In genomic region chr6:32127717-32128592, GRCh38 we compare ENCODE assay signal across 8 cellular contexts. TPM values are rescaled to one million over a fixed set of nuclear protein-coding genes. Genes with fewer than 3 reads are reported as not detected.
DNase-seq lines count a peak whose midpoint lies in the region; ATAC-seq, FAIRE-seq and TF ChIP-seq lines count a peak whose summit lies in the region.

ATF6B (minus strand) TSS chr6:32128246; CDS start chr6:32128207, 39 bp downstream.

- peaks cover 0 to 12% of the 10 kb centered on the region in 2 experiments; a peak in 1 of 4 replicates for H3K79me2 ChIP-seq in H1 (ENCODE audit: control insufficient read depth in 1 of 2, insufficient read depth in 2 of 2, low read length in 2 of 2)

- peak within 1 kb of the TSS; percentile 50 for H3K56ac ChIP-seq in H1 (replicated peaks; ENCODE audit: insufficient read length, low read depth, low read length)

- 1% methylated on average over 43 of the region's 44 CpGs; no CpG with 5 or more reads in 1 of the 2 experiments for WGBS in H1 (ENCODE audit: extremely low coverage in 1 of 2, insufficient coverage in 1 of 2, insufficient read length in 1 of 2, insufficient replicate concordance in 2 of 2, low coverage in 1 of 2, low lambda C conversion rate in 2 of 2, missing lambda C conversion rate in 1 of 2), 2 experiments

- TF ChIP-seq RAD21 in H1 (IDR thresholded peaks at IDR 0.05 in 1 of 2, conservative IDR thresholded peaks at IDR 0.05 in 1 of 2; ENCODE audit: low read depth in 2 of 2, low read length in 2 of 2): no peak

- peak; percentile 100 for DNase-seq in COLO829 (ENCODE audit: low spot score)
- DNase-seq in HTR-8/SVneo (ENCODE audit: insufficient read length, low spot score): peak; percentile 100
- peak; percentile 99 for DNase-seq in NOMO-1 treated with dmso at 0.1 percent for 144 hours (lab: John Stamatoyannopoulos, UW; ENCODE audit: unreplicated experiment)
- peak; percentile 65 to 86 (median 82) for DNase-seq in activated CD8-positive, alpha-beta memory T cell treated with anti-CD3 and anti-CD28 coated beads for 48 hours (ENCODE audit: low read depth in 2 of 3, low spot score in 2 of 3)
- DNase-seq in H1 (ENCODE audit: low read depth in 1 of 2, low spot score in 2 of 2): peak; percentile 91 to 96
- DNase-seq in memory B cell (ENCODE audit: low spot score in 2 of 2): peak; percentile 78 to 91
- peak; percentile 97 for DNase-seq in stimulated activated CD8-positive, alpha-beta memory T cell treated with anti-CD3 and anti-CD28 coated beads, Interleukin-12 subunit alpha, Interleukin-12 subunit beta, amount 100 ng/mL, for 24 hours (ENCODE audit: extremely low read depth)

- no peak for TF ChIP-seq EP300 in H1 (IDR thresholded peaks at IDR 0.05; ENCODE audit: borderline replicate concordance in 1 of 2, low read depth in 2 of 2, low read length in 2 of 2)

- peak within 1 kb of the TSS; percentile 92; the same call in 1 of the 2 replicates for H4K8ac ChIP-seq in H1 (ENCODE audit: extremely low read depth, insufficient read depth, low read length)

- peak within 1 kb of the TSS; percentile 55 for H2BK12ac ChIP-seq in H1 (ENCODE audit: low read depth, low read length)

- peak within 1 kb of the TSS; percentile 63 for H4K91ac ChIP-seq in H1 (replicated peaks; ENCODE audit: insufficient read length, low read length)

- no peak within 1 kb of the TSS for H3K14ac ChIP-seq in H1 (ENCODE audit: insufficient read length)

- H3K4me3 Mint-ChIP-seq in memory B cell: peak within 1 kb of the TSS; percentile 99

- H3K4me2 ChIP-seq in H1 (ENCODE audit: insufficient read depth in 1 of 2, low read depth in 2 of 2, low read length in 2 of 2): peak within 1 kb of the TSS; percentile 82 to 98

- H3K4ac ChIP-seq in H1 (replicated peaks; ENCODE audit: insufficient read length, low read depth, low read length): peak within 1 kb of the TSS; percentile 22

- H3K27me3 Mint-ChIP-seq in memory B cell: no peaks in the 10 kb centered on the region

- H3K36me3 ChIP-seq in H1 (ENCODE audit: control insufficient read depth in 2 of 4, insufficient read depth in 4 of 4, low read length in 3 of 4): peaks cover 0 to 10% (median 4%) of the 10 kb centered on the region in 4 experiments; a peak in 4 of 8 replicates

- peak within 1 kb of the TSS; percentile 78; the same call in 1 of the 2 replicates for H2AFZ ChIP-seq in H1 (ENCODE audit: low read length)

- H3K4me1 Mint-ChIP-seq in memory B cell: peaks cover 32% of the 10 kb centered on the region

- peak; percentile 52 to 86; a peak in 2 of 3 replicates for TF ChIP-seq POLR2A in H1 (IDR thresholded peaks at IDR 0.05; ENCODE audit: control extremely low read depth in 1 of 2, low read depth in 2 of 2, low read length in 2 of 2)

- peak within 1 kb of the TSS; percentile 83; the same call in 1 of the 2 replicates for H2BK15ac ChIP-seq in H1 (ENCODE audit: low read length)

- H2BK120ac ChIP-seq in H1 (replicated peaks; ENCODE audit: low read depth, low read length): no peak within 1 kb of the TSS

- H3K9me3 ChIP-seq in H1 (ENCODE audit: insufficient read depth in 2 of 2, low read depth in 1 of 2, low read length in 1 of 2): no peaks in the 10 kb centered on the region

- peaks cover 2% of the 10 kb centered on the region; the same call in 1 of the 2 replicates for H3K79me1 ChIP-seq in H1 (ENCODE audit: low read depth, low read length)

- no peak within 1 kb of the TSS; the same call in 1 of the 2 replicates for H3K18ac ChIP-seq in H1 (ENCODE audit: extremely low read depth, low read length)

- peak within 1 kb of the TSS; percentile 97 for H3K27ac Mint-ChIP-seq in memory B cell

- TF ChIP-seq CTCF in H1 (IDR thresholded peaks at IDR 0.05; ENCODE audit: control extremely low read depth in 1 of 3, insufficient read depth in 1 of 3, low read depth in 1 of 3, low read length in 3 of 3): no peak

- H3K23ac ChIP-seq in H1 (ENCODE audit: insufficient read length): no peak within 1 kb of the TSS

- POLR2A ChIA-PET in H1 (lab: Charles Lee; ENCODE audit: partially characterized antibody): interaction anchor here (0.7 to 6.5 kb wide), 22 partner anchors 9 to 844 kb away, joined by 3 to 70 read pairs (median 4); partner anchors contain the start of genes AGPAT1, EGFL8, MSH5 and PRRT1

- peak within 1 kb of the TSS; percentile 88 for H4K5ac ChIP-seq in H1 (ENCODE audit: insufficient read length, low read depth, low read length)

- peak within 1 kb of the TSS; percentile 95 to 100 (median 99) for H3K4me3 ChIP-seq in H1 (ENCODE audit: extremely low read depth in 1 of 4, insufficient read depth in 2 of 4, low read depth in 3 of 4, low read length in 4 of 4)

- H3K27me3 ChIP-seq in H1 (replicated peaks in 1 of 4; ENCODE audit: control insufficient read depth in 3 of 4, extremely low read depth in 1 of 4, insufficient read depth in 3 of 4, low read length in 3 of 4): no peaks in the 10 kb centered on the region

- peaks cover 5% of the 10 kb centered on the region for H3K23me2 ChIP-seq in H1 (ENCODE audit: low read depth, low read length)

- no peaks in the 10 kb centered on the region for H4K20me1 ChIP-seq in H1 (replicated peaks in 1 of 2; ENCODE audit: control insufficient read depth in 1 of 2, insufficient read depth in 2 of 2, low read length in 2 of 2)

- peaks cover 3 to 19% (median 8%) of the 10 kb centered on the region in 4 experiments; a peak in 6 of 7 replicates for H3K4me1 ChIP-seq in H1 (replicated peaks in 1 of 4; ENCODE audit: control insufficient read depth in 3 of 4, insufficient read depth in 4 of 4, low read length in 3 of 4)

- peak within 1 kb of the TSS; percentile 89 for H2BK5ac ChIP-seq in H1 (ENCODE audit: low read depth, low read length)

- H2BK20ac ChIP-seq in H1 (ENCODE audit: low read length): no peak within 1 kb of the TSS

- FAIRE-seq in HTR-8/SVneo (lab: Jason Lieb, UNC) (peak; percentile 86), H1 (lab: Jason Lieb, UNC) (peak; percentile 36)

- ATAC-seq in GM21367 (IDR thresholded peaks at IDR 0.05; ENCODE audit: unreplicated experiment): peak; percentile 81
- peak; percentile 91 for ATAC-seq in memory B cell (ENCODE audit: low read depth)

- H3K36me3 Mint-ChIP-seq in memory B cell: peaks cover 18% of the 10 kb centered on the region

- H2AK5ac ChIP-seq in H1 (ENCODE audit: low read depth, low read length): no peak within 1 kb of the TSS

- peak within 1 kb of the TSS; percentile 65 to 97 (median 96) for H3K9ac ChIP-seq in H1 (replicated peaks in 1 of 4; ENCODE audit: extremely low read depth in 1 of 4, low read depth in 3 of 4, low read length in 3 of 4)

- CTCF ChIA-PET in H1 (lab: Charles Lee; ENCODE audit: partially characterized antibody): interaction anchor here (1.0 to 5.6 kb wide), 10 partner anchors 10 to 61 kb away, joined by 3 to 76 read pairs (median 6); partner anchors contain the start of gene PRRT1

- peak within 1 kb of the TSS; percentile 98 for H3K27ac ChIP-seq in H1 (ENCODE audit: low read depth, low read length)

- H3K9me3 Mint-ChIP-seq in memory B cell: no peaks in the 10 kb centered on the region

TF ChIP-seq in H1, 55 proteins besides CTCF, POLR2A, EP300 and RAD21 (continues in another document):
- TF ChIP-seq SIRT6 (IDR thresholded peaks at IDR 0.05; ENCODE audit: low read length) (no peak), SUZ12 (IDR thresholded peaks at IDR 0.05; ENCODE audit: low read length) (no peak), SIN3A (conservative IDR thresholded peaks at IDR 0.05 in 1 of 2, IDR thresholded peaks at IDR 0.05 in 1 of 2; ENCODE audit: low read depth in 1 of 2, low read length in 2 of 2) (peak in 1 of 2 experiments; percentile 73; a peak in 2 of 4 replicates), RXRA (IDR thresholded peaks at IDR 0.05; ENCODE audit: insufficient read depth, low read depth, low read length) (no peak), RFX5 (IDR thresholded peaks at IDR 0.05; ENCODE audit: borderline replicate concordance, low read depth, low read length) (0 out of 2 replicates have a peak, but pooled peaks have one; percentile 37), CHD2 (IDR thresholded peaks at IDR 0.05; ENCODE audit: low read length) (peak; percentile 73), TCF12 (IDR thresholded peaks at IDR 0.05; ENCODE audit: low read depth, low read length) (no peak), MAFK (IDR thresholded peaks at IDR 0.05; ENCODE audit: low read depth, low read length) (peak; percentile 12; the same call in 1 of the 2 replicates), SP2 (IDR thresholded peaks at IDR 0.05; ENCODE audit: low read length) (no peak; the same call in 1 of the 2 replicates), NRF1 (IDR thresholded peaks at IDR 0.05; ENCODE audit: low read depth, low read length) (peak; percentile 75), POLR2AphosphoS5 (IDR thresholded peaks at IDR 0.05; ENCODE audit: low read depth, low read length) (peak; percentile 76), EGR1 (IDR thresholded peaks at IDR 0.05; ENCODE audit: borderline replicate concordance, low read depth, low read length) (no peak), KDM5A (IDR thresholded peaks at IDR 0.05; ENCODE audit: low read length) (peak; percentile 87), RBBP5 (IDR thresholded peaks at IDR 0.05; ENCODE audit: borderline replicate concordance, low read depth, low read length) (no peak)

RNA-seq across cellular contexts. Expression of gene ATF6B, which starts in this region (rescaled TPM):
- 36.2 and 38.1 TPM in 2 replicates for total RNA-seq in H1 (2021; fragmentation: NEBNext Ultra II Directional; extraction: Animal tissue kit (Norgen Biotek cat#: 25700))
- polyA plus RNA-seq in H1 (2011; rRNA removed): 42.2 and 66.3 TPM in 2 replicates
- 37.2 TPM for polyA plus RNA-seq in H1 (2011; cell fraction: cytosol; rRNA removed)
- polyA plus RNA-seq in H1 (2011; cell fraction: nucleus; rRNA removed): 118 TPM
- polyA plus RNA-seq in H1 (2012, experiment 1 of 2): 32.9 to 50.0 TPM (median 43.7 TPM) in 4 replicates
- polyA plus RNA-seq in H1 (2012, experiment 2 of 2): 61.0 TPM
- polyA plus RNA-seq in H1 (2013, experiment 1 of 2): 39.5 TPM
- polyA plus RNA-seq in H1 (2013, experiment 2 of 2): 41.1 TPM
- polyA minus RNA-seq in H1 (2011; rRNA and poly(A)+ RNA removed): 28.8 and 31.4 TPM in 2 replicates
- polyA minus RNA-seq in H1 (2011; cell fraction: cytosol; rRNA and poly(A)+ RNA removed): 20.3 TPM
- polyA minus RNA-seq in H1 (2011; cell fraction: nucleus; rRNA and poly(A)+ RNA removed): 41.5 TPM

Comparison
In these comparisons a context has a peak if more than half of its experiments do, and no peak if none do; other contexts are left out.
1. Peak in every context shown above with its lines: DNase-seq, ATAC-seq, H3K4me3 ChIP-seq and H3K27ac ChIP-seq.